Comparison of ENCODE assay signal across 8 cellular contexts in genomic region chr14:50320279-50320678, GRCh38. TPM values are rescaled to one million over a fixed set of nuclear protein-coding genes. Genes with fewer than 3 reads are reported as not detected.
A peak's percentile ranks its signal among the peaks of the same experiment; 100 is the strongest.
DNase-seq lines count a peak whose midpoint lies in the region; ATAC-seq and TF ChIP-seq lines count a peak whose summit lies in the region.

No MANE protein-coding gene starts in this region.

- no peaks in the 10 kb centered on the region for H3K9me3 ChIP-seq in skeletal muscle satellite cell (replicated peaks; ENCODE audit: low read length)
- H3K9me3 ChIP-seq in MG63 = no peaks in the 10 kb centered on the region

- no peak for TF ChIP-seq POLR2A in erythroblast (IDR thresholded peaks at IDR 0.05; ENCODE audit: low read length)

- H3K9ac ChIP-seq in skeletal muscle satellite cell (ENCODE audit: low read depth, low read length) = peak overlapping the region; percentile 51

- peaks cover 20% of the 10 kb centered on the region for H3K4me1 ChIP-seq in skeletal muscle satellite cell (ENCODE audit: control insufficient read depth, insufficient read depth, low read length)

- H3K4me3 ChIP-seq in skeletal muscle satellite cell (ENCODE audit: low read length) (peak overlapping the region; percentile 23), MG63 (no peak overlapping the region)

- peak overlapping the region; percentile 69 for H3K4me2 ChIP-seq in skeletal muscle satellite cell (ENCODE audit: low read length)

- no peaks in the 10 kb centered on the region for H3K36me3 ChIP-seq in skeletal muscle satellite cell (ENCODE audit: insufficient read depth, low read length)
- H3K36me3 ChIP-seq in MG63 = no peaks in the 10 kb centered on the region; the same call in none of the 2 replicates

- no peaks in the 10 kb centered on the region for H3K27me3 ChIP-seq in skeletal muscle satellite cell (ENCODE audit: control insufficient read depth, insufficient read depth, low read length)
- H3K27me3 ChIP-seq in MG63 = no peaks in the 10 kb centered on the region

- peak; percentile 66 for DNase-seq in HPDE6-E6E7 (ENCODE audit: extremely low spot score)
- peak; percentile 16 to 66 for DNase-seq in erythroblast (lab: John Stamatoyannopoulos, UW)
- no peak for DNase-seq in COLO668 (lab: John Stamatoyannopoulos, UW; ENCODE audit: unreplicated experiment)
- DNase-seq in MG63 = no peak
- no peak for DNase-seq in SW480 (ENCODE audit: low spot score)

- peak; percentile 32 for ATAC-seq in GM19351 (IDR thresholded peaks at IDR 0.05; ENCODE audit: unreplicated experiment)
- no peak for ATAC-seq in GM19467 (IDR thresholded peaks at IDR 0.05; ENCODE audit: unreplicated experiment)

RNA-seq across cellular contexts. Expression of gene DMAC2L, which starts 8.2 kb away (rescaled TPM):
- total RNA-seq in skeletal muscle satellite cell (2012; rRNA removed) = 4.3 and 4.8 TPM in 2 replicates
- total RNA-seq in MG63 (2014; rRNA removed; shearing (Covaris generic); ENCODE audit: low replicate concordance) = 4.6 and 6.4 TPM in 2 replicates

RNA-seq across cellular contexts. Expression of gene L2HGDH, which starts 8.2 kb away (rescaled TPM):
- 3.3 and 3.5 TPM in 2 replicates for total RNA-seq in skeletal muscle satellite cell (2012; rRNA removed)
- 10.4 and 12.5 TPM in 2 replicates for total RNA-seq in MG63 (2014; rRNA removed; shearing (Covaris generic); ENCODE audit: low replicate concordance)

Comparison
In these comparisons a context has a peak if more than half of its experiments do, and no peak if none do; other contexts are left out.
1. DNase-seq: peak in HPDE6-E6E7 (single experiment) and erythroblast (2 of 2); none in COLO668 (single experiment), MG63 (single experiment) and SW480 (single experiment).